Comparison of ENCODE assay signal across 1 cellular context in the genomic region with DNA sequence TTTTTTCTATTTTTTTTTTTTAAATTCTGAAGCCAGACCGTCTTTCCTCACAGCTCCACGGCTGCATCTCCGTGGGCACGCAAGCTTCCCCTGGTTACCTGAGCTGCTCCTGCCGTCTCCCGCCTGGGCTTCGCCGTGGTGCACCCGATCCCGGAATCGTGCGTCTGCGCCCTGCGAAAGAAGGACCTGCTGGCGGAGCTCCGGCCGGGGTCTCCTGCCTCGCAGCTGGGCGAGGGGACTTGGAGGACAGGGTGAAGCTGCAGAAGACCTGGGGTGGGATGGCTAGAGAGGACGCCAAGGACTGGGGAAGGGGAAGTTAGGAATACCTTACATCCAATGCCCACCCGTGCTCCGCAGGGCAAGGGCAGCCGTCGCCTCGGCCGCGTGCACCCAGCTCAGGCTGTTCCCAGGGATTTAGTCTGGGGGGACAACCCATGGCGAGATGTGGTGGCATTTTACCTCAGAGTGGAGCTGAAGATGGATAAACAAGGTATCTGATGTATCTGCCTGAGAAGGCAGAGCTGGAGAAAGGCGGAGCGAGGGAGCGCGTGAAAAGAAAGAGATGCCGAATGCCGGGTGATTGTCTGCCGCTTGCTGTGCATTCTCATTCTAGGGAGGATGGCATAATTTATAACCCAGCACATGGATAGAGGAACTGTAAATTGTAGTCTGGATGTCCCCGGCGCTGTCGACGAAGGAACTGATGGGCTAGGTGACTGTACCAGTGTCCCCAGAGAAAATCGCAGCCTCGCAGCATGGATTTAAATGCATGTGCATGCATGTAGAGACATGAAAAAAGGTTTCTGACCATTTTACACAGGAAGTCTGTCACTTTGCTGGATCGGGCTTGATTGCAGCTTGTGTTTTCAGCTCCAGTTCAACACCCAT.
TF ChIP-seq lines count a peak whose summit lies in the region.

No MANE protein-coding gene starts in this region.

TF ChIP-seq in WTC11, 78 proteins besides CTCF, POLR2A, EP300 and RAD21 (continued from another document):
- no peak for TF ChIP-seq PRRX2 (CRISPR knock-in tag; IDR thresholded peaks at IDR 0.05)
- TF ChIP-seq SMAD4 (CRISPR knock-in tag; IDR thresholded peaks at IDR 0.05), result no peak
TF ChIP-seq in WTC11: peak in this region for 0.
